In genomic region chr14:95188372-95188771, GRCh38 we compare ENCODE assay signal across 28 cellular contexts.
"Had no signal": no experiment of that assay in that cellular context is flagged by ENCODE, and none has a peak within 500 bp of the region (broad histone marks: within the 10 kb centered on the region; RNA-seq: fewer than 3 reads in every experiment).

No MANE protein-coding gene starts in this region.

- H3K4me1 ChIP-seq: parathyroid adenoma had no signal

- H3K9me3 Mint-ChIP-seq: natural killer cell treated with Interleukin-12 subunit alpha and Interleukin-12 subunit beta and Interleukin-15 and Interleukin-18, amount 100 ng/mL, for 72 hours; stimulated activated effector memory CD8-positive, alpha-beta T cell treated with anti-CD3 and anti-CD28 coated beads, Interleukin-12 subunit alpha, Interleukin-12 subunit beta, amount 100 ng/mL, for 72 hours had no signal

- H3K36me3 Mint-ChIP-seq: stimulated activated effector memory CD8-positive, alpha-beta T cell treated with anti-CD3 and anti-CD28 coated beads, Interleukin-12 subunit alpha, Interleukin-12 subunit beta, amount 100 ng/mL, for 72 hours had no signal

- H3K27ac Mint-ChIP-seq: natural killer cell treated with Interleukin-12 subunit alpha and Interleukin-12 subunit beta and Interleukin-15 and Interleukin-18, amount 100 ng/mL, for 72 hours; nephron progenitor cell; progenitor cell of endocrine pancreas; stimulated activated effector memory CD8-positive, alpha-beta T cell treated with anti-CD3 and anti-CD28 coated beads, Interleukin-12 subunit alpha, Interleukin-12 subunit beta, amount 100 ng/mL, for 72 hours; stimulated activated naive B cell treated with anti-CD40 and anti-IgM and Interleukin-4, amounts not matched to agents 10 μg/mL and 1 μg/mL and 100 μg/mL, for 72 hours; stimulated activated naive CD8-positive, alpha-beta T cell treated with anti-CD3 and anti-CD28 coated beads, Interleukin-15, Interleukin-2, amounts not matched to agents 100 ng/mL and 50 ng/mL, for 24 hours had no signal

- H3K9me3 ChIP-seq: ovary, right lobe of liver, sigmoid colon, thoracic aorta, thyroid gland, upper lobe of left lung, vagina had no signal

- H3K4me3 Mint-ChIP-seq: natural killer cell treated with Interleukin-12 subunit alpha and Interleukin-12 subunit beta and Interleukin-15 and Interleukin-18, amount 100 ng/mL, for 72 hours; nephron progenitor cell; neural crest cell; stimulated activated effector memory CD8-positive, alpha-beta T cell treated with anti-CD3 and anti-CD28 coated beads, Interleukin-12 subunit alpha, Interleukin-12 subunit beta, amount 100 ng/mL, for 72 hours; stimulated activated naive B cell treated with anti-CD40 and anti-IgM and Interleukin-4, amounts not matched to agents 10 μg/mL and 1 μg/mL and 100 μg/mL, for 72 hours; stimulated activated naive CD8-positive, alpha-beta T cell treated with anti-CD3 and anti-CD28 coated beads, Interleukin-15, Interleukin-2, amounts not matched to agents 100 ng/mL and 50 ng/mL, for 24 hours had no signal

- H3K9ac ChIP-seq: parathyroid adenoma had no signal

- H3K4me1 Mint-ChIP-seq: stimulated activated effector memory CD8-positive, alpha-beta T cell treated with anti-CD3 and anti-CD28 coated beads, Interleukin-12 subunit alpha, Interleukin-12 subunit beta, amount 100 ng/mL, for 72 hours had no signal

- H3K79me2 ChIP-seq: parathyroid adenoma had no signal

- H3K27ac ChIP-seq: ovary, parathyroid adenoma, psoas muscle, right lobe of liver, sigmoid colon, stomach, thoracic aorta, tibial nerve, upper lobe of left lung, vagina had no signal

- H3K27me3 ChIP-seq: ovary, right lobe of liver, sigmoid colon, stomach, thyroid gland, tibial nerve, upper lobe of left lung, vagina had no signal

- H3K4me3 ChIP-seq: ovary, psoas muscle, right lobe of liver, sigmoid colon, stomach, thoracic aorta, thyroid gland, tibial nerve, upper lobe of left lung, vagina had no signal

- ATAC-seq: natural killer cell treated with Interleukin-12 subunit alpha and Interleukin-12 subunit beta and Interleukin-15 and Interleukin-18, amount 100 ng/mL, for 72 hours; psoas muscle; right cardiac atrium; right lobe of liver; stimulated activated effector memory CD8-positive, alpha-beta T cell treated with anti-CD3 and anti-CD28 coated beads, Interleukin-12 subunit alpha, Interleukin-12 subunit beta, amount 100 ng/mL, for 72 hours; stimulated activated naive B cell treated with anti-CD40 and anti-IgM and Interleukin-4, amounts not matched to agents 10 μg/mL and 1 μg/mL and 100 μg/mL, for 72 hours had no signal

- H2AFZ ChIP-seq: parathyroid adenoma had no signal

- DNase-seq: nephron progenitor cell; occipital lobe; ovary; posterior cingulate gyrus; psoas muscle; right cardiac atrium; right lobe of liver; sigmoid colon; small intestine; stimulated activated CD4-positive, alpha-beta T cell treated with anti-CD3 and anti-CD28 coated beads, Interleukin-15, amount 100 ng/mL, for 24 hours; stimulated activated CD4-positive, alpha-beta T cell treated with anti-CD3 and anti-CD28 coated beads, Interleukin-2, amount 100 ng/mL, for 24 hours; stimulated activated CD4-positive, alpha-beta T cell treated with anti-CD3 and anti-CD28 coated beads, Interleukin-2, amount 100 ng/mL, for 48 hours; stimulated activated CD4-positive, alpha-beta T cell treated with anti-CD3 and anti-CD28 coated beads, Interleukin-4, amount 100 ng/mL, for 24 hours; stimulated activated naive B cell treated with anti-CD40 and anti-IgM and Interleukin-4, amounts not matched to agents 10 μg/mL and 1 μg/mL and 100 μg/mL, for 72 hours; stimulated activated naive CD4-positive, alpha-beta T cell treated with Interleukin-2 at 50 U/mL for 16 hours; stomach; thyroid gland; trophoblast cell; upper lobe of left lung had no signal

- H3K36me3 ChIP-seq: ovary, sigmoid colon, thoracic aorta, thyroid gland, upper lobe of left lung had no signal

- H3K27me3 Mint-ChIP-seq: progenitor cell of endocrine pancreas had no signal
